In genomic region chr13:110226051-110226562, GRCh38 we compare ENCODE assay signal across 18 cellular contexts.
DNase-seq lines count a peak whose midpoint lies in the region; ATAC-seq, FAIRE-seq and TF ChIP-seq lines count a peak whose summit lies in the region.
"Had no signal": no experiment of that assay in that cellular context is flagged by ENCODE, and none has a peak within 500 bp of the region (broad histone marks: within the 10 kb centered on the region; RNA-seq: fewer than 3 reads in every experiment).

No MANE protein-coding gene starts in this region.

- H4K20me1 ChIP-seq in astrocyte (ENCODE audit: insufficient read depth, low read length): peaks cover 73% of the 10 kb centered on the region
- H4K20me1 ChIP-seq in smooth muscle cell (ENCODE audit: low read depth): peaks cover 94% of the 10 kb centered on the region

- peak overlapping the region; percentile 5 for H3K4me2 ChIP-seq in astrocyte (ENCODE audit: low read length)
- peak overlapping the region; percentile 20 for H3K4me2 ChIP-seq in smooth muscle cell

- peaks cover 74% of the 10 kb centered on the region for H3K79me2 ChIP-seq in astrocyte (ENCODE audit: insufficient read depth, low read length)
- peaks cover 88% of the 10 kb centered on the region for H3K79me2 ChIP-seq in smooth muscle cell (ENCODE audit: low read depth)

- peak overlapping the region; percentile 2 for H3K27ac ChIP-seq in astrocyte (ENCODE audit: low read depth, low read length)
- H3K27ac ChIP-seq in kidney (ENCODE audit: low read depth in 2 of 2, low read length in 2 of 2): peak overlapping the region; percentile 18 to 57
- peak overlapping the region; percentile 66 for H3K27ac ChIP-seq in smooth muscle cell (ENCODE audit: low read depth)

- peak overlapping the region; percentile 44 for H3K27ac Mint-ChIP-seq in astrocyte (ENCODE audit: unreplicated experiment)
- H3K27ac Mint-ChIP-seq: activated T-cell treated with anti-CD3 and anti-CD28 coated beads, Interleukin-2, amount 50 U/mL, for 72 hours; naive thymus-derived CD8-positive, alpha-beta T cell had no signal

- FAIRE-seq in astrocyte (lab: Jason Lieb, UNC): peak; percentile 47
- FAIRE-seq in kidney (lab: Jason Lieb, UNC): no peak
- FAIRE-seq in GM12892 (lab: Jason Lieb, UNC): no peak

- peaks cover under 1% of the 10 kb centered on the region for H3K36me3 ChIP-seq in astrocyte (ENCODE audit: insufficient read depth, low read length)
- H3K36me3 ChIP-seq in kidney (ENCODE audit: control insufficient read depth in 1 of 2, insufficient read depth in 2 of 2, low read length in 2 of 2): no peaks in the 10 kb centered on the region
- H3K36me3 ChIP-seq in smooth muscle cell (ENCODE audit: low read depth): no peaks in the 10 kb centered on the region
- H3K36me3 ChIP-seq in MG63: no peaks in the 10 kb centered on the region

- H3K27me3 ChIP-seq in astrocyte (ENCODE audit: insufficient read depth, low read length) (no peaks in the 10 kb centered on the region), smooth muscle cell (ENCODE audit: low read depth) (no peaks in the 10 kb centered on the region), MG63 (no peaks in the 10 kb centered on the region)

- H3K9ac ChIP-seq in astrocyte (ENCODE audit: low read length) (no peak overlapping the region), kidney (ENCODE audit: low read length in 2 of 2) (no peak overlapping the region), smooth muscle cell (ENCODE audit: low read depth) (no peak overlapping the region)

- peaks cover 87% of the 10 kb centered on the region for H3F3A ChIP-seq in smooth muscle cell (ENCODE audit: low read depth)

- WGBS in smooth muscle cell (ENCODE audit: low lambda C conversion rate): 14% methylated on average over 2 of the region's 2 CpGs

- TF ChIP-seq CTCF in astrocyte (IDR thresholded peaks at IDR 0.05; ENCODE audit: insufficient read depth, low read depth, low read length): no peak
- no peak for TF ChIP-seq CTCF in kidney (IDR thresholded peaks at IDR 0.05; ENCODE audit: borderline replicate concordance, extremely low read depth, insufficient read depth)
- no peak for TF ChIP-seq CTCF in smooth muscle cell (IDR thresholded peaks at IDR 0.05; ENCODE audit: borderline replicate concordance, insufficient read depth, poor library complexity, severe bottlenecking)

- H3K4me1 Mint-ChIP-seq in astrocyte (ENCODE audit: low read depth, unreplicated experiment): peaks cover 41% of the 10 kb centered on the region
- H3K4me1 Mint-ChIP-seq: naive thymus-derived CD8-positive, alpha-beta T cell had no signal

- ATAC-seq in GM19395 (IDR thresholded peaks at IDR 0.05; ENCODE audit: unreplicated experiment): no peak
- ATAC-seq: activated T-cell treated with anti-CD3 and anti-CD28 coated beads, Interleukin-2, amount 50 U/mL, for 72 hours; left cardiac atrium; naive thymus-derived CD8-positive, alpha-beta T cell; stimulated activated naive CD8-positive, alpha-beta T cell treated with anti-CD3 and anti-CD28 coated beads, Interleukin-15, Interleukin-2, amounts not matched to agents 100 U/mL and 50 U/mL, for 24 hours had no signal

- no peaks in the 10 kb centered on the region for H3K9me3 ChIP-seq in astrocyte (ENCODE audit: insufficient read depth, low read depth, low read length)
- no peaks in the 10 kb centered on the region for H3K9me3 ChIP-seq in kidney (ENCODE audit: control insufficient read depth in 1 of 2, low read length in 2 of 2)
- H3K9me3 ChIP-seq in smooth muscle cell (replicated peaks; ENCODE audit: low read depth): no peaks in the 10 kb centered on the region
- H3K9me3 ChIP-seq in MG63: no peaks in the 10 kb centered on the region

- peaks cover 29% of the 10 kb centered on the region for H3K4me1 ChIP-seq in astrocyte (ENCODE audit: insufficient read depth, low read length)
- H3K4me1 ChIP-seq in kidney (ENCODE audit: control insufficient read depth in 1 of 2, insufficient read depth in 1 of 2, low read depth in 1 of 2, low read length in 2 of 2): peaks cover 2 to 11% of the 10 kb centered on the region in 2 donors
- H3K4me1 ChIP-seq in smooth muscle cell (ENCODE audit: low read depth): peaks cover 6% of the 10 kb centered on the region

- no peaks in the 10 kb centered on the region for H3K9me3 Mint-ChIP-seq in astrocyte (ENCODE audit: unreplicated experiment)
- H3K9me3 Mint-ChIP-seq: activated T-cell treated with anti-CD3 and anti-CD28 coated beads, Interleukin-2, amount 50 U/mL, for 72 hours; naive thymus-derived CD8-positive, alpha-beta T cell had no signal

- no peak overlapping the region for H2AFZ ChIP-seq in astrocyte (ENCODE audit: low read depth, low read length)
- H2AFZ ChIP-seq in smooth muscle cell (ENCODE audit: low read depth): no peak overlapping the region

- H3K4me3 Mint-ChIP-seq in astrocyte (ENCODE audit: unreplicated experiment): no peak overlapping the region
- H3K4me3 Mint-ChIP-seq: activated T-cell treated with anti-CD3 and anti-CD28 coated beads, Interleukin-2, amount 50 U/mL, for 72 hours; naive thymus-derived CD8-positive, alpha-beta T cell had no signal

- peak; percentile 76 for DNase-seq in EH (ENCODE audit: low read depth)
- DNase-seq in astrocyte (ENCODE audit: low read depth): peak; percentile 65
- no peak for DNase-seq in kidney
- no peak for DNase-seq in smooth muscle cell (lab: John Stamatoyannopoulos, UW; ENCODE audit: unreplicated experiment)
- no peak for DNase-seq in GM12892 (ENCODE audit: insufficient read length)
- no peak for DNase-seq in NCI-H82 treated with DMSO at 0.1 percent for 48 hours (lab: John Stamatoyannopoulos, UW; ENCODE audit: unreplicated experiment)
- no peak for DNase-seq in MG63
- DNase-seq: activated T-cell treated with anti-CD3 and anti-CD28 coated beads, Interleukin-2, amount 50 U/mL, for 72 hours; anterior cingulate cortex; DMS 273 treated with DMSO at 0.1 percent for 48 hours; effector memory CD4-positive, alpha-beta T cell; head of caudate nucleus; left cardiac atrium; MM.1S; naive thymus-derived CD8-positive, alpha-beta T cell; NCI-H2081 treated with DMSO at 0.1 percent for 48 hours; stimulated activated naive CD8-positive, alpha-beta T cell treated with anti-CD3 and anti-CD28 coated beads, Interleukin-15, Interleukin-2, amounts not matched to agents 100 U/mL and 50 U/mL, for 24 hours had no signal

- peaks cover 11% of the 10 kb centered on the region for H3K36me3 Mint-ChIP-seq in astrocyte (ENCODE audit: low read depth, unreplicated experiment)
- H3K36me3 Mint-ChIP-seq: naive thymus-derived CD8-positive, alpha-beta T cell had no signal

- no peaks in the 10 kb centered on the region for H3K27me3 Mint-ChIP-seq in astrocyte (ENCODE audit: low read depth, unreplicated experiment)

- intact Hi-C loops in kidney (cut with DNase I): loop anchor here (10.0 kb wide), 1 partner anchor 189 kb away; no protein-coding TSS in a partner anchor

- H3K4me3 ChIP-seq in astrocyte (ENCODE audit: insufficient read depth, low read depth, low read length) (no peak overlapping the region), kidney (ENCODE audit: low read length in 2 of 2) (no peak overlapping the region), smooth muscle cell (no peak overlapping the region), MG63 (no peak overlapping the region)

- TF ChIP-seq POLR2A in GM12892 (IDR thresholded peaks at IDR 0.05; ENCODE audit: low read depth, low read length): no peak

Comparison
In these comparisons a context has a peak if more than half of its experiments do, and no peak if none do; other contexts are left out.
1. DNase-seq: peak in EH (single experiment) and astrocyte (single experiment); none in kidney (single experiment), smooth muscle cell (single experiment), GM12892 (single experiment), NCI-H82 treated with DMSO at 0.1 percent for 48 hours (single experiment) and MG63 (single experiment).
2. H3K27ac ChIP-seq: peak in every context shown above with its lines; median percentile 66 in smooth muscle cell; 38 in kidney; 2 in astrocyte.